ENCODE assay signal across 8 cellular contexts in the genomic region with DNA sequence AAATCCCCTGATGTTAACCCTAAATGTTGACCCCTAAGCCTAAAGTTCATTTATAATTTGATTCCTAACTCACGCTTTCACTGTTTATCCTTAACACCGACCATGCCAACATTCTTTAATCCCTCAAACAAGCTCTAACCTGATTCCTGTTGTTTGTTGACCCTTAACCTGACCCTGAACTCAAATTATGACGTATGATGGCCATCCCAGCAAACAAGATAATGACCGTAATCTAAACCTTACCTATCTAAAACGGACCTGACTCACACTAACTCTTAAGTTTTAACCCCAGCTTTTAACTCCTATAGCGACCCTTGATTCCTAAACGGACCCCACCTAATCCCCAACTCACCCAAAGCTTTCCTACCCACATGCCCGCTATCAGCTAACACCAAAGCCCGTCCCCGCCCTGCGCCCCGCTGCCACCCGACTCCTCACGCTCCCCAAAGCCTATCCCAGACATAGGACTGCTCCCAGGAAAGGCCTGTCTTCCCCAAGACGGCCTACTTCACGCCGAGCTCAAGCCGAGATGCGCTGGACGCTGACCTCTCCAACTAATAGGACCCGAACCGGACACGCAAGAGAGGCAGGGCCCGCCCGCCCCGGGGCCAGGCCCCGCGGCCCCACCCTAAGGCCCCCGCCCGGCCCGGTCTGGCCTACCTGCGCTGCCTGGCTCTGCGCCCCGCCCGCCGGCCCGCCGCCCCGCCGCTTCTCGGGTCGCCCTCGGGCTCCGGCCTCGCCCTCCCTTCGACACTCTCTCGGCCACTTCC. TPM values are rescaled to one million over a fixed set of nuclear protein-coding genes. Genes with fewer than 3 reads are reported as not detected.
A peak's percentile ranks its signal among the peaks of the same experiment; 100 is the strongest.
DNase-seq lines count a peak whose midpoint lies in the region; ATAC-seq and TF ChIP-seq lines count a peak whose summit lies in the region.

No MANE protein-coding gene starts in this region.

- H3K27ac ChIP-seq in A673 (ENCODE audit: low read depth, low read length, poor library complexity, severe bottlenecking) (peak overlapping the region; percentile 87), subcutaneous abdominal adipose tissue (ENCODE audit: low read depth, low read length) (peak overlapping the region; percentile 96)

- TF ChIP-seq CTCF in A673 (conservative IDR thresholded peaks at IDR 0.05; ENCODE audit: low read depth, low read length), result no peak

- DNase-seq in A673 (ENCODE audit: low spot score), result peak; percentile 52
- DNase-seq in activated CD4-positive, alpha-beta T cell treated with anti-CD3 and anti-CD28 coated beads, Interleukin-2, amount 50 U/mL, for 1 hour, result peak; percentile 27
- no peak for DNase-seq in MV-4-11 (lab: John Stamatoyannopoulos, UW)
- DNase-seq in medulla oblongata (ENCODE audit: extremely low spot score), result no peak
- DNase-seq in NCI-H1105 treated with DMSO at 0.1 percent for 48 hours (lab: John Stamatoyannopoulos, UW), result no peak

- H3K27me3 ChIP-seq in A673 (replicated peaks; ENCODE audit: insufficient read depth, low read depth, low read length, poor library complexity), result no peaks in the 10 kb centered on the region
- H3K27me3 ChIP-seq in subcutaneous abdominal adipose tissue (ENCODE audit: control insufficient read depth in 5 of 5, insufficient read depth in 4 of 5, low read length in 5 of 5), result no peaks in the 10 kb centered on the region

- POLR2A ChIA-PET in A673 (lab: Charles Lee; ENCODE audit: low non-redundant PET), result interaction anchor here (0.7 to 1.1 kb wide), 3 partner anchors 17 to 286 kb away, joined by 3 to 6 read pairs (median 5); a partner anchor contains a TSS

- intact Hi-C loops in A673 (cut with micrococcal nuclease; ENCODE audit: unreplicated experiment), result loop anchor here (5.0 to 10.0 kb wide), 2 partner anchors 74 to 83 kb away; a partner anchor contains a TSS

- peak overlapping the region; percentile 90 to 98 (median 96) for H3K9ac ChIP-seq in subcutaneous abdominal adipose tissue (ENCODE audit: low read length in 5 of 5)

- CTCF ChIA-PET in A673 (lab: Charles Lee), result interaction anchor here (0.5 to 1.0 kb wide), 2 partner anchors 35 to 41 kb away, joined by 5 to 7 read pairs; no protein-coding TSS in a partner anchor

- no peaks in the 10 kb centered on the region for H3K9me3 ChIP-seq in A673 (ENCODE audit: low read depth, low read length, poor library complexity, severe bottlenecking)
- H3K9me3 ChIP-seq in subcutaneous abdominal adipose tissue (ENCODE audit: control insufficient read depth in 5 of 5, low read length in 5 of 5), result no peaks in the 10 kb centered on the region

- H3K4me1 ChIP-seq in A673 (ENCODE audit: insufficient read depth, low read length, poor library complexity, severe bottlenecking) (peaks cover 21% of the 10 kb centered on the region), subcutaneous abdominal adipose tissue (ENCODE audit: control insufficient read depth in 5 of 5, insufficient read depth in 5 of 5, low read length in 5 of 5) (peaks cover 38 to 69% (median 66%) of the 10 kb centered on the region in 5 donors)

- peak; percentile 1 for ATAC-seq in GM21515 (IDR thresholded peaks at IDR 0.05; ENCODE audit: unreplicated experiment)

- H3K4me3 ChIP-seq in A673 (ENCODE audit: low read depth, low read length, poor library complexity, severe bottlenecking) (peak overlapping the region; percentile 90), iPS-11a (ENCODE audit: low read depth, low read length) (peak overlapping the region; percentile 77), subcutaneous abdominal adipose tissue (ENCODE audit: low read depth in 1 of 5, low read length in 5 of 5) (peak overlapping the region; percentile 72 to 92 (median 88))

- BruUV-seq in A673 (replicated peaks; lab: Mats Ljungman, UMichigan), result TSS peak; percentile 55

- H3K36me3 ChIP-seq in A673 (ENCODE audit: insufficient read depth, low read length, poor library complexity, severe bottlenecking) (peaks cover 19% of the 10 kb centered on the region), subcutaneous abdominal adipose tissue (ENCODE audit: control insufficient read depth in 5 of 5, insufficient read depth in 5 of 5, low read length in 5 of 5) (peaks cover 8 to 23% (median 19%) of the 10 kb centered on the region in 5 donors)

RNA-seq across cellular contexts. Expression of a gene that starts 0.4 kb away (rescaled TPM):
- 173 and 178 TPM in 2 replicates for total RNA-seq in A673 (2021)

RNA-seq across cellular contexts. Expression of a gene that starts 0.9 kb away (rescaled TPM):
- 27.6 and 29.1 TPM in 2 replicates for total RNA-seq in A673 (2021)

RNA-seq across cellular contexts. Expression of a gene that starts 17.4 kb away (rescaled TPM):
- 67.6 and 70.5 TPM in 2 replicates for total RNA-seq in A673 (2021)

RNA-seq across cellular contexts. Expression of a gene that starts 17.5 kb away (rescaled TPM):
- 21.9 and 26.3 TPM in 2 replicates for total RNA-seq in A673 (2021)

RNA-seq across cellular contexts. Expression of a gene that starts 22.5 kb away (rescaled TPM):
- not detected in 2 replicates for total RNA-seq in A673 (2021)

Comparison
In these comparisons a context has a peak if more than half of its experiments do, and no peak if none do; other contexts are left out.
1. DNase-seq: peak in A673 (single experiment) and activated CD4-positive, alpha-beta T cell treated with anti-CD3 and anti-CD28 coated beads, Interleukin-2, amount 50 U/mL, for 1 hour (single experiment); none in MV-4-11 (single experiment), medulla oblongata (single experiment) and NCI-H1105 treated with DMSO at 0.1 percent for 48 hours (single experiment).
2. Peak in every context shown above with its lines, with median percentiles within 50 percentile points of each other: H3K4me3 ChIP-seq.